ENCODE assay signal across 2 cellular contexts in genomic region chr22:45280583-45280972, GRCh38.
TF ChIP-seq lines count a peak whose summit lies in the region.

No MANE protein-coding gene starts in this region.

TF ChIP-seq in IMR-90, 13 proteins besides CTCF, POLR2A, EP300 and RAD21:
- no peak for TF ChIP-seq CEBPB (IDR thresholded peaks at IDR 0.05; ENCODE audit: low read depth, low read length)
- no peak for TF ChIP-seq RFX5 (IDR thresholded peaks at IDR 0.05; ENCODE audit: low read depth, low read length)
- no peak for TF ChIP-seq SMC3 (IDR thresholded peaks at IDR 0.05; ENCODE audit: low read depth, low read length)
- no peak for TF ChIP-seq FOS (IDR thresholded peaks at IDR 0.05; ENCODE audit: low read depth, low read length)
- no peak for TF ChIP-seq CHD1 (IDR thresholded peaks at IDR 0.05; ENCODE audit: low read depth, low read length)
- no peak for TF ChIP-seq USF2 (IDR thresholded peaks at IDR 0.05; ENCODE audit: low read depth, low read length)
TF ChIP-seq in IMR-90: peak in this region for 0.

TF ChIP-seq in SK-N-SH, 30 proteins besides CTCF, POLR2A, EP300 and RAD21:
- TF ChIP-seq RFX5 (IDR thresholded peaks at IDR 0.05; ENCODE audit: low read length) = no peak
- no peak for TF ChIP-seq TAF1 (IDR thresholded peaks at IDR 0.05; ENCODE audit: borderline replicate concordance, low read depth, low read length)
- no peak for TF ChIP-seq USF1 (IDR thresholded peaks at IDR 0.05; ENCODE audit: borderline replicate concordance, low read depth)
- TF ChIP-seq GABPA (IDR thresholded peaks at IDR 0.05; ENCODE audit: low read depth) = no peak
- TF ChIP-seq GATA2 (CRISPR knock-in tag; IDR thresholded peaks at IDR 0.05) = no peak
- TF ChIP-seq ZBTB33 (IDR thresholded peaks at IDR 0.05; ENCODE audit: borderline replicate concordance, low read depth) = no peak
- no peak for TF ChIP-seq FOXJ3 (CRISPR knock-in tag; IDR thresholded peaks at IDR 0.05)
- no peak for TF ChIP-seq JUND (IDR thresholded peaks at IDR 0.05)
- TF ChIP-seq EZH2phosphoT487 (IDR thresholded peaks at IDR 0.05; ENCODE audit: borderline replicate concordance, low read depth) = no peak
- TF ChIP-seq YY1 (IDR thresholded peaks at IDR 0.05; ENCODE audit: low read depth) = no peak
- TF ChIP-seq RCOR1 (IDR thresholded peaks at IDR 0.05; ENCODE audit: low read length) = no peak
